33 cellular contexts compared by ENCODE assay signal in genomic region chr2:138282014-138282413, GRCh38.
"Had no signal": no experiment of that assay in that cellular context is flagged by ENCODE, and none has a peak within 500 bp of the region (broad histone marks: within the 10 kb centered on the region; RNA-seq: fewer than 3 reads in every experiment).

No MANE protein-coding gene starts in this region.

- H3K4me1 ChIP-seq: Peyer's patch, SJSA1 had no signal

- H3K9me3 ChIP-seq: MG63, Peyer's patch, SJSA1, SK-N-SH had no signal

- H3K36me3 ChIP-seq: brain microvascular endothelial cell, cardiac muscle cell, MG63, Peyer's patch, SJSA1 had no signal

- H3K9ac ChIP-seq: SK-N-SH had no signal

- H3K27me3 ChIP-seq: brain microvascular endothelial cell, cardiac muscle cell, MG63, Peyer's patch, SJSA1 had no signal

- FAIRE-seq: TTC549 had no signal

- H3K27ac ChIP-seq: brain microvascular endothelial cell, cardiac muscle cell, Peyer's patch, SJSA1 had no signal

- ATAC-seq: activated CD8-positive, alpha-beta memory T cell treated with anti-CD3 and anti-CD28 coated beads, Interleukin-2, amount 10 ng/mL, durations not matched to agents 7 days and 5 days; activated T-helper 17 cell treated with anti-CD3 and anti-CD28 coated beads, Interleukin-2, amount 50 U/mL, for 72 hours; PC-3 had no signal

- H3K4me2 ChIP-seq: SK-N-SH had no signal

- H3K4me3 ChIP-seq: cardiac muscle cell, MG63, Peyer's patch, SJSA1 had no signal

- DNase-seq: activated B cell treated with CpG ODN at 0.5 μM for 24 hours; activated CD4-positive, alpha-beta memory T cell treated with anti-CD3 and anti-CD28 coated beads, Interleukin-2, amount 10 ng/mL, durations not matched to agents 7 days and 5 days; activated CD4-positive, alpha-beta T cell treated with anti-CD3 and anti-CD28 coated beads for 48 hours; activated CD4-positive, CD25-positive, alpha-beta regulatory T cell treated with anti-CD3 and anti-CD28 coated beads, Interleukin-2, amount 50 U/mL, for 72 hours; activated CD8-positive, alpha-beta memory T cell treated with anti-CD3 and anti-CD28 coated beads for 24 hours; activated CD8-positive, alpha-beta memory T cell treated with anti-CD3 and anti-CD28 coated beads, Interleukin-2, amount 10 ng/mL, durations not matched to agents 7 days and 5 days; activated CD8-positive, alpha-beta memory T cell treated with anti-CD3 and anti-CD28 coated beads, Interleukin-2, amount 50 U/mL, for 48 hours; activated effector memory CD4-positive, alpha-beta T cell treated with anti-CD3 and anti-CD28 coated beads, Interleukin-2, amount 50 U/mL, for 16 hours; activated naive CD4-positive, alpha-beta T cell; activated naive CD4-positive, alpha-beta T cell treated with anti-CD3 and anti-CD28 coated beads, Interleukin-2, amount 50 U/mL, for 16 hours; activated naive CD8-positive, alpha-beta T cell treated with anti-CD3 and anti-CD28 coated beads for 36 hours; activated T-cell treated with anti-CD3 and anti-CD28 coated beads, Interleukin-2, amount 50 U/mL, for 48 hours; amniotic stem cell; aorta; brain microvascular endothelial cell; Kasumi-1; KG1; MG63; NCI-H1048; NCI-H1436 treated with DMSO at 0.1 percent for 48 hours; NCI-H1694 treated with DMSO at 0.1 percent for 48 hours; NCI-H2029; NCI-H345; NCI-H524 treated with DMSO at 0.1 percent for 48 hours; PC-3; Peyer's patch; RPMI8226; SHP77 treated with DMSO at 0.1 percent for 48 hours; SK-N-SH had no signal
